In genomic region chr7:6011541-6011940, GRCh38 we compare ENCODE assay signal across 16 cellular contexts. TPM values are rescaled to one million over a fixed set of nuclear protein-coding genes. Genes with fewer than 3 reads are reported as not detected.
A peak's percentile ranks its signal among the peaks of the same experiment; 100 is the strongest.
DNase-seq lines count a peak whose midpoint lies in the region; ATAC-seq, FAIRE-seq and TF ChIP-seq lines count a peak whose summit lies in the region.
"Had no signal": no experiment of that assay in that cellular context is flagged by ENCODE, and none has a peak within 500 bp of the region (broad histone marks: within the 10 kb centered on the region; RNA-seq: fewer than 3 reads in every experiment).

No MANE protein-coding gene starts in this region.

- H4K8ac ChIP-seq in IMR-90 (ENCODE audit: low read depth in 2 of 2, low read length in 2 of 2): no peak overlapping the region

- no peak overlapping the region for H3K14ac ChIP-seq in IMR-90 (replicated peaks; ENCODE audit: low read depth, low read length)

- no peak overlapping the region for H2BK15ac ChIP-seq in IMR-90 (ENCODE audit: low read depth, low read length)

- POLR2A ChIA-PET in CD4-positive, alpha-beta T cell (lab: Charles Lee): interaction anchor here (0.6 kb wide), 1 partner anchor 15 kb away, joined by 3 read pairs; no protein-coding TSS in a partner anchor
- POLR2A ChIA-PET in IMR-90 (lab: Charles Lee; ENCODE audit: unreplicated experiment): no interaction called here

- H3K4me3 Mint-ChIP-seq in CD4-positive, alpha-beta T cell: no peak overlapping the region
- no peak overlapping the region for H3K4me3 Mint-ChIP-seq in central memory CD8-positive, alpha-beta T cell
- peak overlapping the region; percentile 87 for H3K4me3 Mint-ChIP-seq in neural crest cell
- H3K4me3 Mint-ChIP-seq: CD14-positive monocyte had no signal

- ATAC-seq in CD4-positive, alpha-beta T cell (ENCODE audit: poor library complexity): no peak
- no peak for ATAC-seq in IMR-90 (ENCODE audit: low read depth)
- no peak for ATAC-seq in central memory CD8-positive, alpha-beta T cell (replicated peaks; ENCODE audit: extremely low read depth, poor library complexity, severe bottlenecking)
- ATAC-seq: stimulated activated memory B cell treated with anti-CD40 and anti-IgM and Interleukin-4, amounts not matched to agents 10 μg/mL and 1 μg/mL and 100 μg/mL, for 72 hours had no signal

- no peak overlapping the region for H3K4me3 ChIP-seq in IMR-90 (ENCODE audit: insufficient read depth, low read depth, low read length)
- no peak overlapping the region for H3K4me3 ChIP-seq in vagina

- no peak overlapping the region for H3K4me2 ChIP-seq in IMR-90 (ENCODE audit: low read depth, low read length)

- H3K27me3 ChIP-seq in CD4-positive, alpha-beta T cell (ENCODE audit: control insufficient read depth, insufficient read depth, low read length): no peaks in the 10 kb centered on the region
- no peaks in the 10 kb centered on the region for H3K27me3 ChIP-seq in IMR-90 (ENCODE audit: control insufficient read depth, insufficient read depth, low read length)
- H3K27me3 ChIP-seq in vagina: no peaks in the 10 kb centered on the region

- H3K56ac ChIP-seq in IMR-90 (ENCODE audit: extremely low read depth, insufficient read depth, low read length): no peak overlapping the region

- no peak overlapping the region for H4K91ac ChIP-seq in IMR-90 (ENCODE audit: insufficient read depth, low read depth, low read length)

- H3K4ac ChIP-seq in IMR-90 (ENCODE audit: low read depth, low read length): no peak overlapping the region

- CTCF ChIA-PET in CD4-positive, alpha-beta T cell (lab: Charles Lee): no interaction called here
- CTCF ChIA-PET in IMR-90 (lab: Yijun Ruan, JAX): interaction anchor here (0.6 kb wide), 1 partner anchor 15 kb away, joined by 4 read pairs; no protein-coding TSS in a partner anchor

- intact Hi-C loops in CD4-positive, alpha-beta T cell (cut with DNase I, micrococcal nuclease): no loop called here
- intact Hi-C loops in IMR-90 (cut with micrococcal nuclease): no loop called here
- intact Hi-C loops in vagina (cut with DNase I): no loop called here

- H3K23ac ChIP-seq in IMR-90 (ENCODE audit: low read depth, low read length): 0 out of 2 replicates have a peak overlapping the region, but pooled peaks have one; percentile 15

- no peak overlapping the region for H2AK9ac ChIP-seq in IMR-90 (replicated peaks; ENCODE audit: low read depth, low read length, poor library complexity)

- H3K79me1 ChIP-seq in IMR-90 (ENCODE audit: low read depth in 1 of 2, low read length in 2 of 2): peaks cover 13 to 69% of the 10 kb centered on the region in 2 experiments

- no peaks in the 10 kb centered on the region for H3K9me3 ChIP-seq in CD4-positive, alpha-beta T cell (ENCODE audit: control insufficient read depth, low read length)
- H3K9me3 ChIP-seq in IMR-90 (ENCODE audit: control insufficient read depth, insufficient read depth, low read length): no peaks in the 10 kb centered on the region
- no peaks in the 10 kb centered on the region for H3K9me3 ChIP-seq in vagina

- FAIRE-seq in D721Med (lab: Jason Lieb, UNC): no peak
- FAIRE-seq: RCC 7860 had no signal

- no peak overlapping the region for H3K18ac ChIP-seq in IMR-90 (ENCODE audit: low read depth, low read length)

- peaks cover 34% of the 10 kb centered on the region for H3K36me3 Mint-ChIP-seq in CD4-positive, alpha-beta T cell (ENCODE audit: low read depth)
- H3K36me3 Mint-ChIP-seq in central memory CD8-positive, alpha-beta T cell (ENCODE audit: insufficient read depth): peaks cover 24% of the 10 kb centered on the region
- peaks cover 7% of the 10 kb centered on the region for H3K36me3 Mint-ChIP-seq in neural crest cell (ENCODE audit: low read depth)

- no peak for DNase-seq in CD4-positive, alpha-beta T cell
- DNase-seq in IMR-90 (no peak), neural crest cell (ENCODE audit: low read depth, low spot score) (no peak), D721Med (ENCODE audit: insufficient read length, low spot score) (no peak), vagina (ENCODE audit: extremely low spot score in 2 of 2) (no peak), NCI-H1694 (lab: John Stamatoyannopoulos, UW) (no peak), ureter (ENCODE audit: low spot score) (no peak)
- no peak for DNase-seq in central memory CD8-positive, alpha-beta T cell (ENCODE audit: low spot score in 2 of 2)
- DNase-seq: midbrain; NCI-H1092; stimulated activated CD4-positive, alpha-beta T cell treated with anti-CD3 and anti-CD28 coated beads, Interleukin-4, amount 100 ng/mL, for 1 hour had no signal

- peak overlapping the region; percentile 97 for H3K27ac Mint-ChIP-seq in CD4-positive, alpha-beta T cell
- peak overlapping the region; percentile 13 for H3K27ac Mint-ChIP-seq in central memory CD8-positive, alpha-beta T cell (ENCODE audit: low read depth)
- no peak overlapping the region for H3K27ac Mint-ChIP-seq in neural crest cell (ENCODE audit: unreplicated experiment)

- no peaks in the 10 kb centered on the region for H4K20me1 ChIP-seq in IMR-90 (ENCODE audit: insufficient read depth, low read length)

- H3K27ac ChIP-seq in CD4-positive, alpha-beta T cell (ENCODE audit: low read depth, low read length): no peak overlapping the region
- no peak overlapping the region for H3K27ac ChIP-seq in IMR-90 (ENCODE audit: insufficient read depth, low read length)
- H3K27ac ChIP-seq in vagina: no peak overlapping the region

- no peak overlapping the region for H2AFZ ChIP-seq in IMR-90 (replicated peaks; ENCODE audit: low read length, poor library complexity)

- in situ Hi-C loops in IMR-90 (cut with MboI; ENCODE audit: low sequenced_read_pairs): no loop called here

- H3K27me3 Mint-ChIP-seq in CD4-positive, alpha-beta T cell: no peaks in the 10 kb centered on the region
- H3K27me3 Mint-ChIP-seq in central memory CD8-positive, alpha-beta T cell: no peaks in the 10 kb centered on the region
- H3K27me3 Mint-ChIP-seq in neural crest cell (ENCODE audit: low read depth): no peaks in the 10 kb centered on the region
- H3K27me3 Mint-ChIP-seq: stimulated activated memory B cell treated with anti-CD40 and anti-IgM and Interleukin-4, amounts not matched to agents 10 μg/mL and 1 μg/mL and 100 μg/mL, for 72 hours had no signal

- dilution Hi-C loops in IMR-90 (cut with HindIII; ENCODE audit: low sequenced_read_pairs, unreplicated experiment): no loop called here

- H2BK5ac ChIP-seq in IMR-90 (ENCODE audit: low read depth, low read length, poor library complexity, severe bottlenecking): no peak overlapping the region

- TF ChIP-seq POLR2A in IMR-90 (IDR thresholded peaks at IDR 0.05; ENCODE audit: low read depth, low read length) (no peak), vagina (IDR thresholded peaks at IDR 0.05) (no peak)

- H3K9me3 Mint-ChIP-seq in CD4-positive, alpha-beta T cell: no peaks in the 10 kb centered on the region
- H3K9me3 Mint-ChIP-seq in central memory CD8-positive, alpha-beta T cell: no peaks in the 10 kb centered on the region
- H3K9me3 Mint-ChIP-seq in neural crest cell: no peaks in the 10 kb centered on the region
- H3K9me3 Mint-ChIP-seq: activated naive CD4-positive, alpha-beta T cell treated with anti-CD3 and anti-CD28 coated beads, Interleukin-2, amount 50 U/mL, for 72 hours; stimulated activated memory B cell treated with anti-CD40 and anti-IgM and Interleukin-4, amounts not matched to agents 10 μg/mL and 1 μg/mL and 100 μg/mL, for 72 hours had no signal

- no peak overlapping the region for H3K9ac ChIP-seq in IMR-90 (ENCODE audit: low read depth, low read length)

- no peak for TF ChIP-seq CTCF in CD4-positive, alpha-beta T cell (IDR thresholded peaks at IDR 0.05)
- TF ChIP-seq CTCF in IMR-90 (conservative IDR thresholded peaks at IDR 0.05; ENCODE audit: low read depth, low read length): no peak
- no peak for TF ChIP-seq CTCF in neural crest cell (conservative IDR thresholded peaks at IDR 0.05)
- no peak for TF ChIP-seq CTCF in D721Med (IDR thresholded peaks at IDR 0.05; ENCODE audit: insufficient read depth, missing control alignments)
- no peak for TF ChIP-seq CTCF in vagina (IDR thresholded peaks at IDR 0.05)

- peaks cover 13% of the 10 kb centered on the region for H3K36me3 ChIP-seq in IMR-90 (ENCODE audit: control insufficient read depth, insufficient read depth, low read length)
- H3K36me3 ChIP-seq in vagina: peaks cover 0 to 1% of the 10 kb centered on the region in 2 donors

- no peak overlapping the region for H2AK5ac ChIP-seq in IMR-90 (ENCODE audit: low read depth, low read length)

- no CpG with 5 or more reads among the region's 2 CpGs for WGBS in IMR-90 (ENCODE audit: extremely low coverage in 2 of 2, insufficient read length in 1 of 2), 2 experiments

- peaks cover 39% of the 10 kb centered on the region for H3K4me1 Mint-ChIP-seq in CD4-positive, alpha-beta T cell (ENCODE audit: low read depth)
- peaks cover 23% of the 10 kb centered on the region for H3K4me1 Mint-ChIP-seq in central memory CD8-positive, alpha-beta T cell
- H3K4me1 Mint-ChIP-seq in neural crest cell: peaks cover 21% of the 10 kb centered on the region

- H3K4me1 ChIP-seq in IMR-90 (ENCODE audit: control insufficient read depth, insufficient read depth, low read length) (peaks cover 10% of the 10 kb centered on the region), vagina (peaks cover 47% of the 10 kb centered on the region)

- no peak overlapping the region for H2BK120ac ChIP-seq in IMR-90 (ENCODE audit: low read depth, low read length)

- peaks cover 7% of the 10 kb centered on the region for H3K9me1 ChIP-seq in IMR-90 (ENCODE audit: insufficient read depth, low read length)

- BruUV-seq in IMR-90 (replicated peaks; lab: Mats Ljungman, UMichigan): TSS peak; percentile 58

- no peak for TF ChIP-seq RAD21 in IMR-90 (IDR thresholded peaks at IDR 0.05; ENCODE audit: low read length)

- no peak overlapping the region for H4K5ac ChIP-seq in IMR-90 (ENCODE audit: low read depth, low read length)

- no peak overlapping the region for H2BK20ac ChIP-seq in IMR-90 (ENCODE audit: low read depth, low read length)

RNA-seq across cellular contexts. Expression of gene AIMP2, which starts 2.5 kb away (rescaled TPM):
- total RNA-seq in CD4-positive, alpha-beta T cell: 1 to 10 TPM; 4.3 to 5.4 TPM
- 46.9 and 58.6 TPM in 2 replicates for total RNA-seq in IMR-90 (2012; rRNA removed)
- polyA plus RNA-seq in IMR-90 (2012; rRNA removed): 57.5 and 65.4 TPM in 2 replicates
- polyA plus RNA-seq in IMR-90 (2012; cell fraction: cytosol; rRNA removed): 42.1 and 63.2 TPM in 2 replicates
- polyA plus RNA-seq in IMR-90 (2012; cell fraction: nucleus; rRNA removed; ENCODE audit: low replicate concordance): 16.1 and 28.1 TPM in 2 replicates
- total RNA-seq in neural crest cell: 44.4 and 47.6 TPM in 2 replicates
- 38.1 TPM for total RNA-seq in vagina
- total RNA-seq in ureter: 36.7 TPM

RNA-seq across cellular contexts. Expression of gene PMS2, which starts 2.7 kb away (rescaled TPM):
- 10 to 100 TPM; 10.8 to 15.0 TPM for total RNA-seq in CD4-positive, alpha-beta T cell
- total RNA-seq in IMR-90 (2012; rRNA removed): 14.3 and 16.9 TPM in 2 replicates
- polyA plus RNA-seq in IMR-90 (2012; rRNA removed): 5.5 and 6.8 TPM in 2 replicates
- polyA plus RNA-seq in IMR-90 (2012; cell fraction: cytosol; rRNA removed): 1.7 and 3.4 TPM in 2 replicates
- polyA plus RNA-seq in IMR-90 (2012; cell fraction: nucleus; rRNA removed; ENCODE audit: low replicate concordance): 2.4 and 9.8 TPM in 2 replicates
- 20.3 and 21.4 TPM in 2 replicates for total RNA-seq in neural crest cell
- total RNA-seq in vagina: 15.2 TPM
- total RNA-seq in ureter: 16.4 TPM

RNA-seq across cellular contexts. Expression of gene ANKRD61, which starts 19.6 kb away (rescaled TPM):
- not detected for total RNA-seq in CD4-positive, alpha-beta T cell
- under 0.01 and 0.36 TPM in 2 replicates for total RNA-seq in IMR-90 (2012; rRNA removed)
- polyA plus RNA-seq in IMR-90 (2012; rRNA removed): 0.17 and 0.32 TPM in 2 replicates
- 0.11 TPM in 1 of 2 replicates, not detected in the other for polyA plus RNA-seq in IMR-90 (2012; cell fraction: cytosol; rRNA removed)
- polyA plus RNA-seq in IMR-90 (2012; cell fraction: nucleus; rRNA removed; ENCODE audit: low replicate concordance): 0.31 and 0.41 TPM in 2 replicates
- total RNA-seq in neural crest cell: 0.70 and 0.80 TPM in 2 replicates
- total RNA-seq in vagina: not detected
- total RNA-seq in ureter: not detected
- polyA plus RNA-seq: CD14-positive monocyte had no signal

RNA-seq across cellular contexts. Expression of gene RSPH10B, which starts 41.1 kb away (rescaled TPM):
- total RNA-seq in CD4-positive, alpha-beta T cell: not detected
- total RNA-seq in IMR-90 (2012; rRNA removed) (under 0.01 TPM in 1 of 2 replicates, not detected in the other), neural crest cell (0.07 TPM in 1 of 2 replicates, not detected in the other), vagina (not detected), ureter (0.44 TPM)
- not detected in 2 replicates for polyA plus RNA-seq in IMR-90 (2012; rRNA removed)
- not detected in 2 replicates for polyA plus RNA-seq in IMR-90 (2012; cell fraction: cytosol; rRNA removed)
- 0.07 TPM in 1 of 2 replicates, not detected in the other for polyA plus RNA-seq in IMR-90 (2012; cell fraction: nucleus; rRNA removed; ENCODE audit: low replicate concordance)
- total RNA-seq: NCI-H460 had no signal
- polyA plus RNA-seq: CD14-positive monocyte had no signal

RNA-seq across cellular contexts. Expression of gene EIF2AK1, which starts 47.4 kb away (rescaled TPM):
- 10 to 100 TPM; 51.9 to 53.6 TPM for total RNA-seq in CD4-positive, alpha-beta T cell
- total RNA-seq in IMR-90 (2012; rRNA removed): 35.1 and 53.9 TPM in 2 replicates
- 57.9 and 60.8 TPM in 2 replicates for polyA plus RNA-seq in IMR-90 (2012; rRNA removed)
- 52.5 and 81.4 TPM in 2 replicates for polyA plus RNA-seq in IMR-90 (2012; cell fraction: cytosol; rRNA removed)
- polyA plus RNA-seq in IMR-90 (2012; cell fraction: nucleus; rRNA removed; ENCODE audit: low replicate concordance): 132 and 185 TPM in 2 replicates
- total RNA-seq in neural crest cell: 107 TPM in 2 replicates
- 67.3 TPM for total RNA-seq in vagina
- total RNA-seq in ureter: 68.0 TPM
